ENCODE assay signal across 8 cellular contexts in genomic region chr19:44848036-44848804, GRCh38. TPM values are rescaled to one million over a fixed set of nuclear protein-coding genes. Genes with fewer than 3 reads are reported as not detected.
A peak's percentile ranks its signal among the peaks of the same experiment; 100 is the strongest.
DNase-seq lines count a peak whose midpoint lies in the region; ATAC-seq and TF ChIP-seq lines count a peak whose summit lies in the region.

No MANE protein-coding gene starts in this region.

- 51% methylated on average over 19 of the region's 19 CpGs for WGBS in liver
- 29 to 55% methylated on average over 4 to 19 of the region's 19 CpGs for WGBS in transverse colon (ENCODE audit: low coverage in 1 of 2), 2 donors

- DNase-seq in activated naive CD4-positive, alpha-beta T cell treated with anti-CD3 and anti-CD28 coated beads for 36 hours, result peak; percentile 18
- no peak for DNase-seq in activated naive CD4-positive, alpha-beta T cell treated with anti-CD3 and anti-CD28 coated beads, Interleukin-2, amount 50 U/mL, for 16 hours
- DNase-seq in brain microvascular endothelial cell (peak; percentile 49), transverse colon (no peak), ureter (ENCODE audit: low spot score) (no peak), NCI-H2081 (lab: John Stamatoyannopoulos, UW) (no peak)

- ATAC-seq in HG03175 (IDR thresholded peaks at IDR 0.05; ENCODE audit: unreplicated experiment), result no peak

- H3K9me3 Mint-ChIP-seq in activated naive CD4-positive, alpha-beta T cell treated with anti-CD3 and anti-CD28 coated beads for 36 hours, result no peaks in the 10 kb centered on the region

- no peak for TF ChIP-seq CTCF in brain microvascular endothelial cell (IDR thresholded peaks at IDR 0.05; ENCODE audit: low read depth, low read length, missing control alignments)
- no peak for TF ChIP-seq CTCF in liver (IDR thresholded peaks at IDR 0.05; ENCODE audit: low read depth, low read length, missing input control)
- no peak for TF ChIP-seq CTCF in transverse colon (IDR thresholded peaks at IDR 0.05)

- H3K4me3 Mint-ChIP-seq in activated naive CD4-positive, alpha-beta T cell treated with anti-CD3 and anti-CD28 coated beads for 36 hours, result no peak overlapping the region

- no peak for TF ChIP-seq POLR2A in transverse colon (IDR thresholded peaks at IDR 0.05)

- H3K36me3 ChIP-seq in brain microvascular endothelial cell (replicated peaks) (peaks cover 3% of the 10 kb centered on the region), liver (ENCODE audit: control insufficient read depth in 4 of 4, insufficient read depth in 3 of 4, low read depth in 1 of 4, low read length in 3 of 4) (no peaks in the 10 kb centered on the region), transverse colon (no peaks in the 10 kb centered on the region)

- H3K4me1 ChIP-seq in liver (ENCODE audit: control insufficient read depth in 4 of 4, insufficient read depth in 4 of 4, low read length in 3 of 4), result peaks cover 9 to 49% (median 33%) of the 10 kb centered on the region in 4 donors
- H3K4me1 ChIP-seq in transverse colon, result peaks cover 11 to 42% (median 31%) of the 10 kb centered on the region in 4 donors

- peak overlapping the region; percentile 93 for H3K4me3 ChIP-seq in brain microvascular endothelial cell (ENCODE audit: low read depth, low read length)
- H3K4me3 ChIP-seq in liver (ENCODE audit: low read depth in 1 of 3, low read length in 3 of 3), result peak overlapping the region in 2 of 3 donors; percentile 79 to 87
- peak overlapping the region; percentile 95 to 98 (median 96) for H3K4me3 ChIP-seq in transverse colon

- no peak for TF ChIP-seq RAD21 in liver (IDR thresholded peaks at IDR 0.05)

- H3K27ac Mint-ChIP-seq in activated naive CD4-positive, alpha-beta T cell treated with anti-CD3 and anti-CD28 coated beads for 36 hours, result no peak overlapping the region

- H3K27me3 ChIP-seq in brain microvascular endothelial cell (replicated peaks) (no peaks in the 10 kb centered on the region), liver (ENCODE audit: control insufficient read depth in 4 of 4, insufficient read depth in 4 of 4, low read length in 3 of 4) (no peaks in the 10 kb centered on the region), transverse colon (no peaks in the 10 kb centered on the region)

- H3K9ac ChIP-seq in liver (ENCODE audit: low read depth in 1 of 2, low read length in 2 of 2), result peak overlapping the region; percentile 50 to 100

- no peaks in the 10 kb centered on the region for H3K36me3 Mint-ChIP-seq in activated naive CD4-positive, alpha-beta T cell treated with anti-CD3 and anti-CD28 coated beads for 36 hours (ENCODE audit: low read depth)

- in situ Hi-C loops in brain microvascular endothelial cell (cut with HindIII; ENCODE audit: low pct_ligation_motif_present, low sequenced_read_pairs), result no loop called here
- in situ Hi-C loops in transverse colon (cut with MboI; ENCODE audit: low pct_ligation_motif_present in 1 of 4, low pct_unique_long_range_greater_than_20kb in 1 of 4, low sequenced_read_pairs in 3 of 4), result no loop called here

- peaks cover 18% of the 10 kb centered on the region for H3K27me3 Mint-ChIP-seq in activated naive CD4-positive, alpha-beta T cell treated with anti-CD3 and anti-CD28 coated beads for 36 hours (ENCODE audit: low read depth)

- CTCF ChIA-PET in activated naive CD4-positive, alpha-beta T cell treated with anti-CD3 and anti-CD28 coated beads for 36 hours (lab: Charles Lee), result interaction anchor here (0.7 to 1.3 kb wide), 2 partner anchors 71 to 124 kb away, joined by 3 to 5 read pairs; no protein-coding TSS in a partner anchor

- peaks cover 17% of the 10 kb centered on the region for H3K4me1 Mint-ChIP-seq in activated naive CD4-positive, alpha-beta T cell treated with anti-CD3 and anti-CD28 coated beads for 36 hours (ENCODE audit: low read depth)

- no peak for TF ChIP-seq EP300 in transverse colon (IDR thresholded peaks at IDR 0.05; ENCODE audit: low read depth)

- H3K27ac ChIP-seq in brain microvascular endothelial cell (peak overlapping the region; percentile 96), liver (ENCODE audit: low read depth in 1 of 2, low read length in 2 of 2) (peak overlapping the region; percentile 87 to 96), transverse colon (peak overlapping the region; percentile 96 to 99 (median 97))

- intact Hi-C loops in activated naive CD4-positive, alpha-beta T cell treated with anti-CD3 and anti-CD28 coated beads for 36 hours (cut with micrococcal nuclease), result loop anchor here (10.0 kb wide), 1 partner anchor 193 kb away; no protein-coding TSS in a partner anchor
- intact Hi-C loops in transverse colon (cut with DNase I; ENCODE audit: low total_unique reads), result no loop called here

- H3K9me3 ChIP-seq in liver (ENCODE audit: control insufficient read depth in 4 of 4, low read length in 3 of 4), result no peaks in the 10 kb centered on the region
- no peaks in the 10 kb centered on the region for H3K9me3 ChIP-seq in transverse colon

TF ChIP-seq in liver, 16 proteins besides CTCF, POLR2A, EP300 and RAD21:
- TF ChIP-seq SP1 (IDR thresholded peaks at IDR 0.05) (peak; percentile 7), REST (IDR thresholded peaks at IDR 0.05) (no peak), HNF4A (conservative IDR thresholded peaks at IDR 0.05) (no peak)

RNA-seq across cellular contexts. Expression of gene NECTIN2, which starts 2.1 kb away (rescaled TPM):
- 1 to 10 TPM in 1 of 2 experiments, under 1 TPM in 1; 0.88 to 1.1 TPM for total RNA-seq in activated naive CD4-positive, alpha-beta T cell treated with anti-CD3 and anti-CD28 coated beads for 36 hours
- total RNA-seq in liver (10 to 100 TPM; 49.4 to 54.9 TPM), transverse colon (100 to 1,000 TPM in 3 of 4 donors, 10 to 100 TPM in 1; 93.7 to 147 (median 125) TPM), ureter (66.7 TPM)
- 10 to 100 TPM; 56.2 to 77.5 TPM for polyA plus RNA-seq in liver

RNA-seq across cellular contexts. Expression of gene BCAM, which starts 39.3 kb away (rescaled TPM):
- not detected for total RNA-seq in activated naive CD4-positive, alpha-beta T cell treated with anti-CD3 and anti-CD28 coated beads for 36 hours
- total RNA-seq in liver, result 10 to 100 TPM; 15.1 to 87.4 TPM
- 10 to 100 TPM; 10.5 to 23.1 TPM for polyA plus RNA-seq in liver
- total RNA-seq in transverse colon, result 10 to 100 TPM in 3 of 4 donors, 1 to 10 TPM in 1; 7.9 to 95.1 (median 23.1) TPM
- 136 TPM for total RNA-seq in ureter

RNA-seq across cellular contexts. Expression of gene TOMM40, which starts 42.8 kb away (rescaled TPM):
- 10 to 100 TPM; 72.6 to 75.0 TPM for total RNA-seq in activated naive CD4-positive, alpha-beta T cell treated with anti-CD3 and anti-CD28 coated beads for 36 hours
- total RNA-seq in liver (10 to 100 TPM; 28.3 to 34.4 TPM), transverse colon (100 to 1,000 TPM in 1 of 4 donors, 10 to 100 TPM in 3; 36.0 to 101 (median 53.8) TPM), ureter (65.9 TPM)
- polyA plus RNA-seq in liver, result 10 to 100 TPM; 27.0 to 33.0 TPM

RNA-seq across cellular contexts. Expression of gene APOE, which starts 57.4 kb away (rescaled TPM):
- 1 to 10 TPM in 1 of 2 experiments, under 1 TPM in 1; 0.72 to 1.1 TPM for total RNA-seq in activated naive CD4-positive, alpha-beta T cell treated with anti-CD3 and anti-CD28 coated beads for 36 hours
- total RNA-seq in liver (1,000 to 10,000 TPM; 1,884 to 3,491 TPM), transverse colon (100 to 1,000 TPM in 2 of 4 donors, 10 to 100 TPM in 2; 72.2 to 214 (median 132) TPM), ureter (61.2 TPM)
- 1,000 to 10,000 TPM; 3,935 to 5,263 TPM for polyA plus RNA-seq in liver

Comparison
In these comparisons a context has a peak if more than half of its experiments do, and no peak if none do; other contexts are left out.
1. DNase-seq: peak in activated naive CD4-positive, alpha-beta T cell treated with anti-CD3 and anti-CD28 coated beads for 36 hours (single experiment) and brain microvascular endothelial cell (single experiment); none in activated naive CD4-positive, alpha-beta T cell treated with anti-CD3 and anti-CD28 coated beads, Interleukin-2, amount 50 U/mL, for 16 hours (single experiment), transverse colon (single experiment), ureter (single experiment) and NCI-H2081 (0 of 2).
2. RNA of gene NECTIN2, which starts 2.1 kb away (total RNA-seq): 93.7 to 147 TPM in transverse colon, 66.7 TPM in ureter (single experiment) and 49.4 to 54.9 TPM in liver; 0.88 to 1.1 TPM in activated naive CD4-positive, alpha-beta T cell treated with anti-CD3 and anti-CD28 coated beads for 36 hours; every median in the first group is over 10 times any median in the second.
3. RNA of gene BCAM, which starts 39.3 kb away (total RNA-seq): 136 TPM in ureter (single experiment), 15.1 to 87.4 TPM in liver and 7.9 to 95.1 TPM in transverse colon; not detected in activated naive CD4-positive, alpha-beta T cell treated with anti-CD3 and anti-CD28 coated beads for 36 hours; every median in the first group is over 4 times any median in the second.
4. Peak in every context shown above with its lines, with median percentiles within 50 percentile points of each other: H3K27ac ChIP-seq and H3K4me3 ChIP-seq.